Comparison of ENCODE assay signal across 13 cellular contexts in genomic region chr16:12532871-12533610, GRCh38.
A peak's percentile ranks its signal among the peaks of the same experiment; 100 is the strongest.
DNase-seq lines count a peak whose midpoint lies in the region; ATAC-seq and TF ChIP-seq lines count a peak whose summit lies in the region.
"Had no signal": no experiment of that assay in that cellular context is flagged by ENCODE, and none has a peak within 500 bp of the region (broad histone marks: within the 10 kb centered on the region; RNA-seq: fewer than 3 reads in every experiment).

No MANE protein-coding gene starts in this region.

- intact Hi-C loops in Right ventricle myocardium superior (cut with DNase I) (no loop called here), left ventricle myocardium inferior (cut with micrococcal nuclease) (no loop called here), left cardiac atrium (cut with DNase I) (no loop called here), Calu3 (cut with micrococcal nuclease; ENCODE audit: unreplicated experiment) (no loop called here)

- peaks cover 9% of the 10 kb centered on the region for H3K4me1 ChIP-seq in left ventricle myocardium inferior

- no peaks in the 10 kb centered on the region for H3K9me3 ChIP-seq in left ventricle myocardium inferior (replicated peaks)

- no peak overlapping the region for H3K4me3 Mint-ChIP-seq in activated T-cell treated with anti-CD3 and anti-CD28 coated beads, Interleukin-2, amount 50 U/mL, for 24 hours
- H3K4me3 Mint-ChIP-seq in stimulated activated naive CD8-positive, alpha-beta T cell treated with anti-CD3 and anti-CD28 coated beads, Interleukin-15, Interleukin-2, amounts not matched to agents 100 ng/mL and 50 ng/mL, for 24 hours: no peak overlapping the region
- H3K4me3 Mint-ChIP-seq in Calu3 (ENCODE audit: low read depth, unreplicated experiment): no peak overlapping the region

- no peak overlapping the region for H3K27ac ChIP-seq in left ventricle myocardium inferior (replicated peaks)
- H3K27ac ChIP-seq: cardiac muscle cell had no signal

- in situ Hi-C loops in ACHN (cut with HindIII; ENCODE audit: low pct_ligation_motif_present, low pct_unique_long_range_greater_than_20kb, low sequenced_read_pairs): no loop called here

- H3K36me3 ChIP-seq in left ventricle myocardium inferior: peaks cover 3% of the 10 kb centered on the region
- H3K36me3 ChIP-seq: cardiac muscle cell had no signal

- ATAC-seq in Right ventricle myocardium superior (ENCODE audit: poor library complexity) (peak; percentile 48), left cardiac atrium (peak; percentile 74 to 93)

- peaks cover 75% of the 10 kb centered on the region for H3K4me1 Mint-ChIP-seq in activated T-cell treated with anti-CD3 and anti-CD28 coated beads, Interleukin-2, amount 50 U/mL, for 24 hours (ENCODE audit: low read depth)
- peaks cover 62% of the 10 kb centered on the region for H3K4me1 Mint-ChIP-seq in stimulated activated naive CD8-positive, alpha-beta T cell treated with anti-CD3 and anti-CD28 coated beads, Interleukin-15, Interleukin-2, amounts not matched to agents 100 ng/mL and 50 ng/mL, for 24 hours (ENCODE audit: low read depth)
- H3K4me1 Mint-ChIP-seq in Calu3 (ENCODE audit: low read depth, unreplicated experiment): peaks cover 12% of the 10 kb centered on the region

- peaks cover 8% of the 10 kb centered on the region for H3K36me3 Mint-ChIP-seq in activated T-cell treated with anti-CD3 and anti-CD28 coated beads, Interleukin-2, amount 50 U/mL, for 24 hours (ENCODE audit: low read depth)
- H3K36me3 Mint-ChIP-seq in stimulated activated naive CD8-positive, alpha-beta T cell treated with anti-CD3 and anti-CD28 coated beads, Interleukin-15, Interleukin-2, amounts not matched to agents 100 ng/mL and 50 ng/mL, for 24 hours (ENCODE audit: low read depth): peaks cover 9% of the 10 kb centered on the region
- H3K36me3 Mint-ChIP-seq in Calu3 (ENCODE audit: insufficient read depth, unreplicated experiment): peaks cover 5% of the 10 kb centered on the region

- TF ChIP-seq CTCF in left ventricle myocardium inferior (IDR thresholded peaks at IDR 0.05; ENCODE audit: borderline replicate concordance) (no peak), GM10248 (IDR thresholded peaks at IDR 0.05; ENCODE audit: control extremely low read depth, extremely low read depth, low read depth, missing control alignments) (no peak), Calu3 (IDR thresholded peaks at IDR 0.05; ENCODE audit: unreplicated experiment) (no peak)

- DNase-seq in Right ventricle myocardium superior (no peak), left ventricle myocardium inferior (no peak), left cardiac atrium (peak; percentile 35), GM10248 (ENCODE audit: extremely low spot score) (no peak), Calu3 (no peak), ACHN (no peak)
- DNase-seq in activated T-cell treated with anti-CD3 and anti-CD28 coated beads, Interleukin-2, amount 50 U/mL, for 24 hours: peak; percentile 60
- DNase-seq: DMS79, head of caudate nucleus, NCI-H1048, NCI-H2227 treated with DMSO at 0.1 percent for 48 hours had no signal

- BruUV-seq in Calu3 (replicated peaks; lab: Mats Ljungman, UMichigan): no TSS peak

- POLR2A ChIA-PET in GM10248 (lab: Yijun Ruan, JAX): no interaction called here

- CTCF ChIA-PET in GM10248 (lab: Yijun Ruan, JAX): no interaction called here
- CTCF ChIA-PET in Calu3 (lab: Charles Lee): no interaction called here

- H3K9me3 Mint-ChIP-seq in activated T-cell treated with anti-CD3 and anti-CD28 coated beads, Interleukin-2, amount 50 U/mL, for 24 hours: no peaks in the 10 kb centered on the region
- H3K9me3 Mint-ChIP-seq in stimulated activated naive CD8-positive, alpha-beta T cell treated with anti-CD3 and anti-CD28 coated beads, Interleukin-15, Interleukin-2, amounts not matched to agents 100 ng/mL and 50 ng/mL, for 24 hours: no peaks in the 10 kb centered on the region
- H3K9me3 Mint-ChIP-seq in Calu3 (ENCODE audit: low read depth, unreplicated experiment): no peaks in the 10 kb centered on the region

- H3K27me3 ChIP-seq in left ventricle myocardium inferior (ENCODE audit: low read depth): no peaks in the 10 kb centered on the region
- H3K27me3 ChIP-seq: cardiac muscle cell had no signal

- no peaks in the 10 kb centered on the region for H3K27me3 Mint-ChIP-seq in activated T-cell treated with anti-CD3 and anti-CD28 coated beads, Interleukin-2, amount 50 U/mL, for 24 hours
- no peaks in the 10 kb centered on the region for H3K27me3 Mint-ChIP-seq in stimulated activated naive CD8-positive, alpha-beta T cell treated with anti-CD3 and anti-CD28 coated beads, Interleukin-15, Interleukin-2, amounts not matched to agents 100 ng/mL and 50 ng/mL, for 24 hours
- H3K27me3 Mint-ChIP-seq in Calu3 (ENCODE audit: unreplicated experiment): no peaks in the 10 kb centered on the region

- peak overlapping the region; percentile 77 for H3K27ac Mint-ChIP-seq in activated T-cell treated with anti-CD3 and anti-CD28 coated beads, Interleukin-2, amount 50 U/mL, for 24 hours
- H3K27ac Mint-ChIP-seq in stimulated activated naive CD8-positive, alpha-beta T cell treated with anti-CD3 and anti-CD28 coated beads, Interleukin-15, Interleukin-2, amounts not matched to agents 100 ng/mL and 50 ng/mL, for 24 hours: peak overlapping the region; percentile 26
- H3K27ac Mint-ChIP-seq in Calu3 (ENCODE audit: unreplicated experiment): no peak overlapping the region

- H3K4me3 ChIP-seq in left ventricle myocardium inferior: no peak overlapping the region
- H3K4me3 ChIP-seq: cardiac muscle cell had no signal

Comparison
In these comparisons a context has a peak if more than half of its experiments do, and no peak if none do; other contexts are left out.
1. DNase-seq: peak in activated T-cell treated with anti-CD3 and anti-CD28 coated beads, Interleukin-2, amount 50 U/mL, for 24 hours (single experiment) and left cardiac atrium (single experiment); none in Right ventricle myocardium superior (single experiment), left ventricle myocardium inferior (single experiment), GM10248 (single experiment), Calu3 (single experiment) and ACHN (single experiment).